Comparison of ENCODE assay signal across 8 cellular contexts in genomic region chr6:41723178-41723935, GRCh38. TPM values are rescaled to one million over a fixed set of nuclear protein-coding genes. Genes with fewer than 3 reads are reported as not detected.
DNase-seq lines count a peak whose midpoint lies in the region; ATAC-seq and TF ChIP-seq lines count a peak whose summit lies in the region.

No MANE protein-coding gene starts in this region.

- H3K9me3 ChIP-seq in adrenal gland (replicated peaks in 1 of 3) (no peaks in the 10 kb centered on the region), hepatocyte (ENCODE audit: low read depth) (no peaks in the 10 kb centered on the region), spleen (no peaks in the 10 kb centered on the region)

- no peaks in the 10 kb centered on the region for H3K9me2 ChIP-seq in GM23338 (ENCODE audit: insufficient read depth)
- H3K9me2 ChIP-seq in hepatocyte (replicated peaks; ENCODE audit: insufficient read depth) = no peaks in the 10 kb centered on the region

- H3K4me2 ChIP-seq in GM23338 = no peak overlapping the region; the same call in 1 of the 2 replicates
- peak overlapping the region; percentile 72 for H3K4me2 ChIP-seq in hepatocyte

- no peaks in the 10 kb centered on the region for H3K36me3 Mint-ChIP-seq in GM23338 (ENCODE audit: low read depth)

- CTCF ChIA-PET in GM10248 (lab: Yijun Ruan, JAX) = interaction anchor here (0.6 to 18.9 kb wide), 8 partner anchors 7 to 414 kb away, joined by 3 to 264 read pairs (median 6); partner anchors contain the start of gene TFEB

- intact Hi-C loops in adrenal gland (cut with DNase I) = no loop called here
- intact Hi-C loops in spleen (cut with DNase I; ENCODE audit: low total_unique reads) = no loop called here

- ATAC-seq in GM23338 = peak; percentile 90

- TF ChIP-seq POLR2A in adrenal gland (IDR thresholded peaks at IDR 0.05) (peak in 1 of 2 donors; percentile 37), spleen (IDR thresholded peaks at IDR 0.05) (peak in 2 of 3 donors; percentile 55 to 68)

- no peaks in the 10 kb centered on the region for H3K36me3 ChIP-seq in GM23338 (ENCODE audit: insufficient read depth)
- H3K36me3 ChIP-seq in adrenal gland (replicated peaks in 1 of 2) = no peaks in the 10 kb centered on the region
- no peaks in the 10 kb centered on the region for H3K36me3 ChIP-seq in hepatocyte (replicated peaks; ENCODE audit: insufficient read depth, low read depth)
- H3K36me3 ChIP-seq in spleen = peaks cover 0 to 24% (median 0%) of the 10 kb centered on the region in 6 donors

- POLR2A ChIA-PET in GM10248 (lab: Yijun Ruan, JAX) = interaction anchor here (0.6 to 5.2 kb wide), 3 partner anchors 10 to 25 kb away, joined by 3 to 39 read pairs (median 33); no protein-coding TSS in a partner anchor

- peaks cover 21% of the 10 kb centered on the region for H3K4me1 Mint-ChIP-seq in GM23338

- H3F3A ChIP-seq in GM23338 (replicated peaks; ENCODE audit: low read depth) = no peaks in the 10 kb centered on the region

- H3K27ac Mint-ChIP-seq in GM23338 = peak overlapping the region; percentile 56

- H3K27me3 Mint-ChIP-seq in GM23338 (ENCODE audit: insufficient read depth, low read depth, poor library complexity) = peaks cover 5% of the 10 kb centered on the region

- H2AFZ ChIP-seq in GM23338 = peak overlapping the region; percentile 95
- no peak overlapping the region for H2AFZ ChIP-seq in hepatocyte

- no peak overlapping the region for H3K27ac ChIP-seq in GM23338 (ENCODE audit: low read depth)
- peak overlapping the region; percentile 8 to 89 (median 60) for H3K27ac ChIP-seq in adrenal gland
- H3K27ac ChIP-seq in hepatocyte = peak overlapping the region; percentile 92
- peak overlapping the region; percentile 80 to 100 (median 94) for H3K27ac ChIP-seq in spleen

- 41 to 47% (median 44%) methylated on average over 20 to 23 of the region's 23 CpGs for WGBS in adrenal gland, 4 donors
- 47% methylated on average over 22 of the region's 23 CpGs for WGBS in hepatocyte (ENCODE audit: low lambda C conversion rate, missing lambda C conversion rate)
- 23 to 38% (median 33%) methylated on average over 19 to 23 of the region's 23 CpGs for WGBS in spleen, 5 donors

- no peaks in the 10 kb centered on the region for H3K9me3 Mint-ChIP-seq in GM23338

- H3K27me3 ChIP-seq in GM23338 (ENCODE audit: insufficient read depth) (no peaks in the 10 kb centered on the region), adrenal gland (no peaks in the 10 kb centered on the region), hepatocyte (no peaks in the 10 kb centered on the region), spleen (replicated peaks in 1 of 7) (no peaks in the 10 kb centered on the region)

- DNase-seq in GM10248 (ENCODE audit: extremely low spot score) (peak; percentile 89), GM23338 (ENCODE audit: low spot score) (peak; percentile 65), Kasumi-1 (lab: John Stamatoyannopoulos, UW) (peak; percentile 91 to 92), adrenal gland (peak; percentile 75 to 91 (median 89)), hepatocyte (ENCODE audit: low spot score) (peak; percentile 89), spleen (peak; percentile 96)
- DNase-seq in stimulated activated CD4-positive, alpha-beta T cell treated with anti-CD3 and anti-CD28 coated beads, Interleukin-4, amount 100 ng/mL, for 1 hour = no peak
- no peak for DNase-seq in activated CD4-positive, CD25-positive, alpha-beta regulatory T cell (lab: John Stamatoyannopoulos, UW)

- H3K4me1 ChIP-seq in GM23338 (ENCODE audit: insufficient read depth) = peaks cover 8% of the 10 kb centered on the region
- peaks cover 22 to 39% of the 10 kb centered on the region in 2 donors for H3K4me1 ChIP-seq in adrenal gland (replicated peaks in 1 of 2)
- peaks cover 40% of the 10 kb centered on the region for H3K4me1 ChIP-seq in hepatocyte (ENCODE audit: insufficient read depth)
- H3K4me1 ChIP-seq in spleen = peaks cover 41 to 100% (median 98%) of the 10 kb centered on the region in 6 donors

- H3K79me2 ChIP-seq in GM23338 (replicated peaks; ENCODE audit: insufficient read depth) (no peaks in the 10 kb centered on the region), hepatocyte (peaks cover 61% of the 10 kb centered on the region)

- H3K4me3 ChIP-seq in GM23338 (no peak overlapping the region), adrenal gland (no peak overlapping the region), hepatocyte (no peak overlapping the region), spleen (peak overlapping the region; percentile 9 to 74 (median 40))

- no peak for TF ChIP-seq CTCF in GM10248 (IDR thresholded peaks at IDR 0.05; ENCODE audit: control extremely low read depth, extremely low read depth, low read depth, missing control alignments)
- TF ChIP-seq CTCF in GM23338 (conservative IDR thresholded peaks at IDR 0.05; ENCODE audit: low read depth in 2 of 2) = no peak
- TF ChIP-seq CTCF in adrenal gland (IDR thresholded peaks at IDR 0.05) = peak in 2 of 6 experiments; percentile 12 to 26
- TF ChIP-seq CTCF in hepatocyte (IDR thresholded peaks at IDR 0.05; ENCODE audit: poor library complexity) = no peak
- peak in 3 of 11 experiments; percentile 39 to 53 (median 50) for TF ChIP-seq CTCF in spleen (IDR thresholded peaks at IDR 0.05 in 8 of 11, conservative IDR thresholded peaks at IDR 0.05 in 3 of 11)

- no peaks in the 10 kb centered on the region for H4K20me1 ChIP-seq in GM23338 (replicated peaks; ENCODE audit: insufficient read depth)
- no peaks in the 10 kb centered on the region for H4K20me1 ChIP-seq in hepatocyte (ENCODE audit: insufficient read depth, poor library complexity, severe bottlenecking)

- no peak overlapping the region for H3K4me3 Mint-ChIP-seq in GM23338

TF ChIP-seq in GM23338, 12 proteins besides CTCF, POLR2A, EP300 and RAD21 (continues in another document):
- TF ChIP-seq JUNB (IDR thresholded peaks at IDR 0.05; ENCODE audit: unreplicated experiment) = no peak

RNA-seq across cellular contexts. Expression of gene TFEB, which starts 12.1 kb away (rescaled TPM):
- 1.7 and 4.3 TPM in 2 replicates for total RNA-seq in GM23338 (2014; rRNA removed; shearing (Covaris generic))
- 1.1 and 1.3 TPM in 2 replicates for polyA plus RNA-seq in GM23338 (2016; fragmentation: Nextera tagmentation; extraction: Ambion mirVana)
- 10 to 100 TPM; 13.3 to 27.1 (median 20.2) TPM for total RNA-seq in adrenal gland
- polyA plus RNA-seq in adrenal gland = 10 to 100 TPM in 2 of 3 donors, 1 to 10 TPM in 1; 2.1 to 47.2 (median 18.4) TPM
- 10.1 and 14.2 TPM in 2 replicates for total RNA-seq in hepatocyte
- polyA plus RNA-seq in hepatocyte = 23.7 and 32.7 TPM in 2 replicates
- total RNA-seq in spleen = 10 to 100 TPM; 55.9 to 80.8 (median 75.3) TPM
- 100 to 1,000 TPM in 1 of 3 donors, 10 to 100 TPM in 2; 83.5 to 150 (median 97.4) TPM for polyA plus RNA-seq in spleen

RNA-seq across cellular contexts. Expression of gene PGC, which starts 23.8 kb away (rescaled TPM):
- total RNA-seq in GM23338 (2014; rRNA removed; shearing (Covaris generic)) = not detected in 2 replicates
- polyA plus RNA-seq in GM23338 (2016; fragmentation: Nextera tagmentation; extraction: Ambion mirVana) = not detected in 2 replicates
- 1 to 10 TPM in 1 of 8 donors, under 1 TPM in 1, not detected in 6; 0.57 to 1.2 TPM for total RNA-seq in adrenal gland
- 1 to 10 TPM in 2 of 3 donors, not detected in 1; 1.1 to 1.6 TPM for polyA plus RNA-seq in adrenal gland
- total RNA-seq in hepatocyte = 114 and 128 TPM in 2 replicates
- polyA plus RNA-seq in hepatocyte = 67.4 and 109 TPM in 2 replicates
- not detected for total RNA-seq in spleen
- under 1 TPM; 0.26 to 0.74 (median 0.48) TPM for polyA plus RNA-seq in spleen

RNA-seq across cellular contexts. Expression of gene FRS3, which starts 56.3 kb away (rescaled TPM):
- 3.3 and 4.9 TPM in 2 replicates for total RNA-seq in GM23338 (2014; rRNA removed; shearing (Covaris generic))
- polyA plus RNA-seq in GM23338 (2016; fragmentation: Nextera tagmentation; extraction: Ambion mirVana) (1.3 and 2.0 TPM in 2 replicates), adrenal gland (10 to 100 TPM in 2 of 3 donors, 1 to 10 TPM in 1; 2.1 to 21.2 (median 14.0) TPM), hepatocyte (4.0 and 8.4 TPM in 2 replicates), spleen (1 to 10 TPM; 2.6 to 6.2 (median 4.8) TPM)
- total RNA-seq in adrenal gland (10 to 100 TPM in 1 of 8 donors, 1 to 10 TPM in 6, under 1 TPM in 1; 0.30 to 12.1 (median 5.4) TPM), hepatocyte (0.84 and 1.4 TPM in 2 replicates), spleen (1 to 10 TPM; 3.7 to 7.3 (median 6.3) TPM)

RNA-seq across cellular contexts. Expression of gene PRICKLE4, which starts 57.2 kb away (rescaled TPM):
- 0.66 and 0.89 TPM in 2 replicates for total RNA-seq in GM23338 (2014; rRNA removed; shearing (Covaris generic))
- polyA plus RNA-seq in GM23338 (2016; fragmentation: Nextera tagmentation; extraction: Ambion mirVana) = 0.42 and 0.48 TPM in 2 replicates
- 1 to 10 TPM in 6 of 8 donors, under 1 TPM in 1, not detected in 1; 0.28 to 7.1 (median 3.9) TPM for total RNA-seq in adrenal gland
- 1 to 10 TPM in 2 of 3 donors, not detected in 1; 3.6 to 5.3 TPM for polyA plus RNA-seq in adrenal gland
- 1.2 and 4.0 TPM in 2 replicates for total RNA-seq in hepatocyte
- polyA plus RNA-seq in hepatocyte = 0.80 and 1.3 TPM in 2 replicates
- total RNA-seq in spleen = 10 to 100 TPM in 5 of 7 donors, 1 to 10 TPM in 2; 5.4 to 32.8 (median 14.2) TPM
- polyA plus RNA-seq in spleen = 1 to 10 TPM in 1 of 3 donors, under 1 TPM in 2; 0.41 to 5.3 (median 0.61) TPM

Comparison
In these comparisons a context has a peak if more than half of its experiments do, and no peak if none do; other contexts are left out.
1. DNase-seq: peak in GM10248 (single experiment), GM23338 (single experiment), Kasumi-1 (2 of 2), adrenal gland (7 of 7), hepatocyte (single experiment) and spleen (single experiment); none in stimulated activated CD4-positive, alpha-beta T cell treated with anti-CD3 and anti-CD28 coated beads, Interleukin-4, amount 100 ng/mL, for 1 hour (single experiment) and activated CD4-positive, CD25-positive, alpha-beta regulatory T cell (0 of 4).
2. H3K4me3 ChIP-seq: peak in spleen (8 of 8); none in GM23338 (single experiment), adrenal gland (0 of 4) and hepatocyte (single experiment).
3. RNA of gene PGC, which starts 23.8 kb away (total RNA-seq): 114 to 128 TPM in hepatocyte; not detected in GM23338, 0.57 to 1.2 TPM in adrenal gland and not detected in spleen; every median in the first group is over 10 times any median in the second.